ENCODE assay signal across 18 cellular contexts in genomic region chr6:139582956-139583355, GRCh38.
DNase-seq lines count a peak whose midpoint lies in the region; ATAC-seq, FAIRE-seq and TF ChIP-seq lines count a peak whose summit lies in the region.
"Had no signal": no experiment of that assay in that cellular context is flagged by ENCODE, and none has a peak within 500 bp of the region (broad histone marks: within the 10 kb centered on the region; RNA-seq: fewer than 3 reads in every experiment).

No MANE protein-coding gene starts in this region.

- peaks cover 16% of the 10 kb centered on the region for H3K4me1 Mint-ChIP-seq in MCF 10A (ENCODE audit: insufficient read depth, unreplicated experiment)
- H3K4me1 Mint-ChIP-seq in type B pancreatic cell (ENCODE audit: unreplicated experiment): peaks cover 29% of the 10 kb centered on the region

- H3K4me3 ChIP-seq in breast epithelium (no peak overlapping the region), RWPE2 (ENCODE audit: severe bottlenecking) (no peak overlapping the region)
- H3K4me3 ChIP-seq: BLaER1 treated with 17β-estradiol and CSF1 and Interleukin-3, amounts not matched to agents 10 nM and 100 nM had no signal

- H3K27ac Mint-ChIP-seq in MCF 10A (ENCODE audit: low read depth, unreplicated experiment) (peak overlapping the region; percentile 5), type B pancreatic cell (peak overlapping the region; percentile 73)
- H3K27ac Mint-ChIP-seq: IgD-negative memory B cell had no signal

- no peaks in the 10 kb centered on the region for H3K27me3 ChIP-seq in breast epithelium
- no peaks in the 10 kb centered on the region for H3K27me3 ChIP-seq in RWPE2 (ENCODE audit: insufficient read depth, poor library complexity, severe bottlenecking)
- H3K27me3 ChIP-seq: BLaER1 treated with 17β-estradiol and CSF1 and Interleukin-3, amounts not matched to agents 10 nM and 100 nM had no signal

- no peak overlapping the region for H3K4me3 Mint-ChIP-seq in MCF 10A (ENCODE audit: unreplicated experiment)
- H3K4me3 Mint-ChIP-seq in type B pancreatic cell: no peak overlapping the region
- H3K4me3 Mint-ChIP-seq: IgD-negative memory B cell had no signal

- H3K9me3 Mint-ChIP-seq in MCF 10A (ENCODE audit: unreplicated experiment) (no peaks in the 10 kb centered on the region), type B pancreatic cell (peaks cover 10% of the 10 kb centered on the region)
- H3K9me3 Mint-ChIP-seq: IgD-negative memory B cell had no signal

- no peaks in the 10 kb centered on the region for H3K36me3 ChIP-seq in breast epithelium
- no peaks in the 10 kb centered on the region for H3K36me3 ChIP-seq in RWPE2 (ENCODE audit: low read depth)
- H3K36me3 ChIP-seq: BLaER1 treated with 17β-estradiol and CSF1 and Interleukin-3, amounts not matched to agents 10 nM and 100 nM had no signal

- H3K27ac ChIP-seq in breast epithelium (no peak overlapping the region), RWPE2 (ENCODE audit: poor library complexity, severe bottlenecking) (peak overlapping the region; percentile 30)
- H3K27ac ChIP-seq: BLaER1 treated with 17β-estradiol and CSF1 and Interleukin-3, amounts not matched to agents 10 nM and 100 nM; RWPE1 had no signal

- ATAC-seq in RWPE2 (ENCODE audit: low read depth): no peak

- intact Hi-C loops in MCF 10A (cut with micrococcal nuclease): no loop called here
- intact Hi-C loops in breast epithelium (cut with DNase I; ENCODE audit: low total_unique reads): no loop called here

- H3K9me3 ChIP-seq in breast epithelium: no peaks in the 10 kb centered on the region
- H3K9me3 ChIP-seq in RWPE2 (ENCODE audit: severe bottlenecking): no peaks in the 10 kb centered on the region
- H3K9me3 ChIP-seq: BLaER1 treated with 17β-estradiol and CSF1 and Interleukin-3, amounts not matched to agents 10 nM and 100 nM had no signal

- CTCF ChIA-PET in MCF 10A (lab: Yijun Ruan, JAX): no interaction called here

- POLR2A ChIA-PET in MCF 10A (lab: Yijun Ruan, JAX): interaction anchor here (0.6 kb wide), 1 partner anchor 201 kb away, joined by 3 read pairs; no protein-coding TSS in a partner anchor

- H3K36me3 Mint-ChIP-seq in MCF 10A (ENCODE audit: insufficient read depth, unreplicated experiment): no peaks in the 10 kb centered on the region
- peaks cover 4% of the 10 kb centered on the region for H3K36me3 Mint-ChIP-seq in type B pancreatic cell

- BruUV-seq in MCF 10A (replicated peaks; lab: Mats Ljungman, UMichigan): no TSS peak

- H3K4me1 ChIP-seq in breast epithelium (peaks cover 0 to under 1% of the 10 kb centered on the region in 2 donors), RWPE2 (ENCODE audit: insufficient read depth, poor library complexity, severe bottlenecking) (peaks cover 26% of the 10 kb centered on the region)
- H3K4me1 ChIP-seq: BLaER1 treated with 17β-estradiol and CSF1 and Interleukin-3, amounts not matched to agents 10 nM and 100 nM had no signal

- no peak for TF ChIP-seq POLR2A in breast epithelium (IDR thresholded peaks at IDR 0.05)

- no peak for FAIRE-seq in urothelium cell line (lab: Jason Lieb, UNC)
- FAIRE-seq: A204.1, H54 had no signal

- no peaks in the 10 kb centered on the region for H3K27me3 Mint-ChIP-seq in MCF 10A (ENCODE audit: insufficient read depth, unreplicated experiment)
- H3K27me3 Mint-ChIP-seq in type B pancreatic cell: no peaks in the 10 kb centered on the region
- H3K27me3 Mint-ChIP-seq: IgD-negative memory B cell had no signal

- no peak for DNase-seq in MCF 10A (ENCODE audit: unreplicated experiment)
- no peak for DNase-seq in breast epithelium (ENCODE audit: low spot score in 2 of 2)
- no peak for DNase-seq in RWPE2 (ENCODE audit: low spot score)
- DNase-seq in kidney tubule cell (ENCODE audit: low spot score): peak; percentile 30
- no peak for DNase-seq in type B pancreatic cell (ENCODE audit: extremely low spot score, unreplicated experiment)
- DNase-seq in DMS 273 treated with DMSO at 0.1 percent for 48 hours (lab: John Stamatoyannopoulos, UW): no peak
- no peak for DNase-seq in urothelium cell line (ENCODE audit: low spot score)
- DNase-seq in germinal center (ENCODE audit: low spot score): no peak
- DNase-seq: MV-4-11; NCI-H1417; NCI-H187 treated with DMSO at 0.1 percent for 48 hours; NCI-H526 treated with DMSO at 0.1 percent for 48 hours; NK-92 treated with Interleukin-12 subunit alpha and Interleukin-12 subunit beta, amount 100 ng/mL, for 24 hours had no signal

- no peak for TF ChIP-seq CTCF in MCF 10A (IDR thresholded peaks at IDR 0.05; ENCODE audit: unreplicated experiment)
- no peak for TF ChIP-seq CTCF in breast epithelium (IDR thresholded peaks at IDR 0.05)
- no peak for TF ChIP-seq CTCF in RWPE2 (IDR thresholded peaks at IDR 0.05; ENCODE audit: poor library complexity, severe bottlenecking)
- TF ChIP-seq CTCF in type B pancreatic cell (conservative IDR thresholded peaks at IDR 0.05): no peak
